In genomic region chr17:76700290-76700626, GRCh38 we compare ENCODE assay signal across 9 cellular contexts. TPM values are rescaled to one million over a fixed set of nuclear protein-coding genes. Genes with fewer than 3 reads are reported as not detected.
DNase-seq lines count a peak whose midpoint lies in the region; ATAC-seq and TF ChIP-seq lines count a peak whose summit lies in the region.
"Had no signal": no experiment of that assay in that cellular context is flagged by ENCODE, and none has a peak within 500 bp of the region (broad histone marks: within the 10 kb centered on the region; RNA-seq: fewer than 3 reads in every experiment).

No MANE protein-coding gene starts in this region.

- peak overlapping the region; percentile 5 for H3K27ac Mint-ChIP-seq in activated T-cell treated with anti-CD3 and anti-CD28 coated beads, Interleukin-2, amount 50 U/mL, for 24 hours
- peak overlapping the region in 1 of 2 donors; percentile 75 for H3K27ac Mint-ChIP-seq in natural killer cell treated with Interleukin-12 subunit alpha and Interleukin-12 subunit beta and Interleukin-15 and Interleukin-18, amount 100 ng/mL, for 72 hours
- H3K27ac Mint-ChIP-seq: activated CD4-positive, alpha-beta memory T cell treated with anti-CD3 and anti-CD28 coated beads for 36 hours had no signal

- no peaks in the 10 kb centered on the region for H3K36me3 ChIP-seq in urinary bladder (ENCODE audit: insufficient read depth)

- H3K4me1 Mint-ChIP-seq in activated T-cell treated with anti-CD3 and anti-CD28 coated beads, Interleukin-2, amount 50 U/mL, for 24 hours (ENCODE audit: low read depth) = peaks cover 4% of the 10 kb centered on the region
- H3K4me1 Mint-ChIP-seq in activated T-cell treated with anti-CD3 and anti-CD28 coated beads, Interleukin-2, amount 50 U/mL, for 4 hours (ENCODE audit: low read depth) = peaks cover 6% of the 10 kb centered on the region
- peaks cover 10 to 14% of the 10 kb centered on the region in 2 donors for H3K4me1 Mint-ChIP-seq in natural killer cell treated with Interleukin-12 subunit alpha and Interleukin-12 subunit beta and Interleukin-15 and Interleukin-18, amount 100 ng/mL, for 72 hours (ENCODE audit: low read depth in 2 of 2)

- DNase-seq in activated T-cell treated with anti-CD3 and anti-CD28 coated beads, Interleukin-2, amount 50 U/mL, for 24 hours = no peak
- no peak for DNase-seq in activated T-cell treated with anti-CD3 and anti-CD28 coated beads, Interleukin-2, amount 50 U/mL, for 4 hours
- no peak for DNase-seq in natural killer cell treated with Interleukin-12 subunit alpha and Interleukin-12 subunit beta and Interleukin-15 and Interleukin-18, amount 100 ng/mL, for 72 hours (ENCODE audit: low spot score)
- no peak for DNase-seq in COR-L47 (lab: John Stamatoyannopoulos, UW)
- DNase-seq in omental fat pad (ENCODE audit: low spot score) = no peak
- DNase-seq: activated CD4-positive, alpha-beta memory T cell treated with anti-CD3 and anti-CD28 coated beads for 36 hours had no signal

- WGBS in urinary bladder = 26% methylated on average over 9 of the region's 9 CpGs

- no peak overlapping the region for H3K4me3 ChIP-seq in urinary bladder (ENCODE audit: low read depth, low read length)

- no peaks in the 10 kb centered on the region for H3K36me3 Mint-ChIP-seq in activated T-cell treated with anti-CD3 and anti-CD28 coated beads, Interleukin-2, amount 50 U/mL, for 24 hours (ENCODE audit: low read depth)
- H3K36me3 Mint-ChIP-seq in activated T-cell treated with anti-CD3 and anti-CD28 coated beads, Interleukin-2, amount 50 U/mL, for 4 hours (ENCODE audit: insufficient read depth) = no peaks in the 10 kb centered on the region
- H3K36me3 Mint-ChIP-seq in natural killer cell treated with Interleukin-12 subunit alpha and Interleukin-12 subunit beta and Interleukin-15 and Interleukin-18, amount 100 ng/mL, for 72 hours = no peaks in the 10 kb centered on the region
- H3K36me3 Mint-ChIP-seq: activated CD4-positive, alpha-beta memory T cell treated with anti-CD3 and anti-CD28 coated beads for 36 hours had no signal

- no peaks in the 10 kb centered on the region for H3K27me3 Mint-ChIP-seq in activated T-cell treated with anti-CD3 and anti-CD28 coated beads, Interleukin-2, amount 50 U/mL, for 24 hours
- H3K27me3 Mint-ChIP-seq in activated T-cell treated with anti-CD3 and anti-CD28 coated beads, Interleukin-2, amount 50 U/mL, for 4 hours (ENCODE audit: low read depth) = peaks cover 3% of the 10 kb centered on the region
- no peaks in the 10 kb centered on the region for H3K27me3 Mint-ChIP-seq in natural killer cell treated with Interleukin-12 subunit alpha and Interleukin-12 subunit beta and Interleukin-15 and Interleukin-18, amount 100 ng/mL, for 72 hours
- H3K27me3 Mint-ChIP-seq: activated CD4-positive, alpha-beta memory T cell treated with anti-CD3 and anti-CD28 coated beads for 36 hours had no signal

- H3K9me3 Mint-ChIP-seq in activated T-cell treated with anti-CD3 and anti-CD28 coated beads, Interleukin-2, amount 50 U/mL, for 24 hours = no peaks in the 10 kb centered on the region
- no peaks in the 10 kb centered on the region for H3K9me3 Mint-ChIP-seq in activated T-cell treated with anti-CD3 and anti-CD28 coated beads, Interleukin-2, amount 50 U/mL, for 4 hours
- no peaks in the 10 kb centered on the region for H3K9me3 Mint-ChIP-seq in natural killer cell treated with Interleukin-12 subunit alpha and Interleukin-12 subunit beta and Interleukin-15 and Interleukin-18, amount 100 ng/mL, for 72 hours
- H3K9me3 Mint-ChIP-seq: activated CD4-positive, alpha-beta memory T cell treated with anti-CD3 and anti-CD28 coated beads for 36 hours had no signal

- no peak for TF ChIP-seq CTCF in omental fat pad (IDR thresholded peaks at IDR 0.05)

- ATAC-seq in activated T-cell treated with anti-CD3 and anti-CD28 coated beads, Interleukin-2, amount 50 U/mL, for 4 hours = no peak
- ATAC-seq in esophagus mucosa = peak; percentile 51
- peak in 1 of 2 donors; percentile 24 for ATAC-seq in natural killer cell treated with Interleukin-12 subunit alpha and Interleukin-12 subunit beta and Interleukin-15 and Interleukin-18, amount 100 ng/mL, for 72 hours
- ATAC-seq in omental fat pad (ENCODE audit: low FRiP score) = no peak
- ATAC-seq in GM19463 (IDR thresholded peaks at IDR 0.05; ENCODE audit: unreplicated experiment) = no peak

- no peak overlapping the region for H3K4me3 Mint-ChIP-seq in activated T-cell treated with anti-CD3 and anti-CD28 coated beads, Interleukin-2, amount 50 U/mL, for 24 hours
- no peak overlapping the region for H3K4me3 Mint-ChIP-seq in activated T-cell treated with anti-CD3 and anti-CD28 coated beads, Interleukin-2, amount 50 U/mL, for 4 hours
- peak overlapping the region; percentile 72 for H3K4me3 Mint-ChIP-seq in natural killer cell treated with Interleukin-12 subunit alpha and Interleukin-12 subunit beta and Interleukin-15 and Interleukin-18, amount 100 ng/mL, for 72 hours
- H3K4me3 Mint-ChIP-seq: activated CD4-positive, alpha-beta memory T cell treated with anti-CD3 and anti-CD28 coated beads for 36 hours had no signal

- peak overlapping the region; percentile 57 for H3K27ac ChIP-seq in urinary bladder (ENCODE audit: low read depth)

- H3K4me1 ChIP-seq in urinary bladder (ENCODE audit: insufficient read depth) = peaks cover 3% of the 10 kb centered on the region

RNA-seq across cellular contexts. Expression of gene MXRA7, which starts 10.5 kb away (rescaled TPM):
- 1 to 10 TPM; 2.0 to 2.3 (median 2.0) TPM for total RNA-seq in activated T-cell treated with anti-CD3 and anti-CD28 coated beads, Interleukin-2, amount 50 U/mL, for 4 hours
- total RNA-seq in esophagus mucosa (32.3 TPM), urinary bladder (188 TPM), omental fat pad (100 to 1,000 TPM; 150 to 231 (median 194) TPM)
- 10 to 100 TPM; 18.1 to 19.4 TPM for total RNA-seq in natural killer cell treated with Interleukin-12 subunit alpha and Interleukin-12 subunit beta and Interleukin-15 and Interleukin-18, amount 100 ng/mL, for 72 hours
- 432 TPM for polyA plus RNA-seq in urinary bladder

RNA-seq across cellular contexts. Expression of gene JMJD6, which starts 26.1 kb away (rescaled TPM):
- 10 to 100 TPM; 67.3 to 73.2 (median 68.7) TPM for total RNA-seq in activated T-cell treated with anti-CD3 and anti-CD28 coated beads, Interleukin-2, amount 50 U/mL, for 4 hours
- total RNA-seq in esophagus mucosa = 11.0 TPM
- 10 to 100 TPM; 74.3 to 97.1 TPM for total RNA-seq in natural killer cell treated with Interleukin-12 subunit alpha and Interleukin-12 subunit beta and Interleukin-15 and Interleukin-18, amount 100 ng/mL, for 72 hours
- total RNA-seq in urinary bladder = 13.5 TPM
- 41.4 TPM for polyA plus RNA-seq in urinary bladder
- 10 to 100 TPM; 17.7 to 40.4 (median 30.4) TPM for total RNA-seq in omental fat pad

RNA-seq across cellular contexts. Expression of gene METTL23, which starts 26.4 kb away (rescaled TPM):
- 10 to 100 TPM; 31.4 to 34.4 (median 31.5) TPM for total RNA-seq in activated T-cell treated with anti-CD3 and anti-CD28 coated beads, Interleukin-2, amount 50 U/mL, for 4 hours
- 17.8 TPM for total RNA-seq in esophagus mucosa
- total RNA-seq in natural killer cell treated with Interleukin-12 subunit alpha and Interleukin-12 subunit beta and Interleukin-15 and Interleukin-18, amount 100 ng/mL, for 72 hours = 10 to 100 TPM; 26.4 to 37.0 TPM
- 22.6 TPM for total RNA-seq in urinary bladder
- polyA plus RNA-seq in urinary bladder = 38.4 TPM
- 10 to 100 TPM; 13.6 to 30.2 (median 26.9) TPM for total RNA-seq in omental fat pad

RNA-seq across cellular contexts. Expression of gene SRSF2, which starts 36.9 kb away (rescaled TPM):
- 100 to 1,000 TPM; 845 to 927 (median 920) TPM for total RNA-seq in activated T-cell treated with anti-CD3 and anti-CD28 coated beads, Interleukin-2, amount 50 U/mL, for 4 hours
- 162 TPM for total RNA-seq in esophagus mucosa
- total RNA-seq in natural killer cell treated with Interleukin-12 subunit alpha and Interleukin-12 subunit beta and Interleukin-15 and Interleukin-18, amount 100 ng/mL, for 72 hours = 100 to 1,000 TPM; 373 to 571 TPM
- total RNA-seq in urinary bladder = 134 TPM
- 148 TPM for polyA plus RNA-seq in urinary bladder
- total RNA-seq in omental fat pad = 100 to 1,000 TPM; 208 to 463 (median 244) TPM

RNA-seq across cellular contexts. Expression of gene MFSD11, which starts 37.7 kb away (rescaled TPM):
- 10 to 100 TPM; 14.6 to 16.6 (median 15.1) TPM for total RNA-seq in activated T-cell treated with anti-CD3 and anti-CD28 coated beads, Interleukin-2, amount 50 U/mL, for 4 hours
- total RNA-seq in esophagus mucosa (22.6 TPM), urinary bladder (69.5 TPM), omental fat pad (10 to 100 TPM; 17.9 to 38.9 (median 26.3) TPM)
- 10 to 100 TPM; 18.1 to 25.5 TPM for total RNA-seq in natural killer cell treated with Interleukin-12 subunit alpha and Interleukin-12 subunit beta and Interleukin-15 and Interleukin-18, amount 100 ng/mL, for 72 hours
- 16.6 TPM for polyA plus RNA-seq in urinary bladder
